ENCODE assay signal across 44 cellular contexts in genomic region chr10:117189557-117189956, GRCh38. TPM values are rescaled to one million over a fixed set of nuclear protein-coding genes. Genes with fewer than 3 reads are reported as not detected.
"Had no signal": no experiment of that assay in that cellular context is flagged by ENCODE, and none has a peak within 500 bp of the region (broad histone marks: within the 10 kb centered on the region; RNA-seq: fewer than 3 reads in every experiment).

No MANE protein-coding gene starts in this region.

- H3K4me3 ChIP-seq: adrenal gland, ascending aorta, body of pancreas, breast epithelium, cardiac muscle cell had no signal

- H3K36me3 Mint-ChIP-seq: activated naive CD4-positive, alpha-beta T cell treated with anti-CD3 and anti-CD28 coated beads, Interleukin-2, amount 10 ng/mL, durations not matched to agents 7 days and 5 days; activated naive CD8-positive, alpha-beta T cell; activated naive CD8-positive, alpha-beta T cell treated with anti-CD3 and anti-CD28 coated beads for 36 hours; activated naive CD8-positive, alpha-beta T cell treated with anti-CD3 and anti-CD28 coated beads, Interleukin-2, amount 10 ng/mL, durations not matched to agents 7 days and 5 days; brain had no signal

- H3K27ac Mint-ChIP-seq: activated naive CD4-positive, alpha-beta T cell treated with anti-CD3 and anti-CD28 coated beads, Interleukin-2, amount 10 ng/mL, durations not matched to agents 7 days and 5 days; activated naive CD4-positive, alpha-beta T cell treated with anti-CD3 and anti-CD28 coated beads, Interleukin-2, amount 50 U/mL, for 24 hours; activated naive CD4-positive, alpha-beta T cell treated with anti-CD3 and anti-CD28 coated beads, Interleukin-2, amount 50 U/mL, for 72 hours; activated naive CD8-positive, alpha-beta T cell; activated naive CD8-positive, alpha-beta T cell treated with anti-CD3 and anti-CD28 coated beads for 36 hours; activated naive CD8-positive, alpha-beta T cell treated with anti-CD3 and anti-CD28 coated beads, Interleukin-2, amount 10 ng/mL, durations not matched to agents 7 days and 5 days; activated naive CD8-positive, alpha-beta T cell treated with anti-CD3 and anti-CD28 coated beads, Interleukin-2, amount 50 U/mL, for 24 hours; activated T-cell treated with anti-CD3 and anti-CD28 coated beads, Interleukin-2, amount 50 U/mL, for 24 hours; activated T-cell treated with anti-CD3 and anti-CD28 coated beads, Interleukin-2, amount 50 U/mL, for 72 hours; activated T-helper 1 cell treated with anti-CD3 and anti-CD28 coated beads, Interleukin-12 subunit alpha, Interleukin-12 subunit beta, Interleukin-2, Interleukin-4 antibody, amounts not matched to agents 30 ng/mL and 10 ng/mL and 1 ng/mL, durations not matched to agents 14 hours and 24 hours and 36 hours; activated T-helper 17 cell treated with anti-CD3 and anti-CD28 coated beads, Interleukin-2, amount 50 U/mL, for 72 hours; activated T-helper 2 cell treated with anti-CD3 and anti-CD28 coated beads, Interferon-gamma antibody, Interleukin-2, Interleukin-4, amounts not matched to agents 10 μg/mL and 5 μg/mL and 100 μg/mL, durations not matched to agents 14 hours and 24 hours and 36 hours; brain had no signal

- H3K27ac ChIP-seq: adrenal gland, ascending aorta, body of pancreas, brain microvascular endothelial cell, breast epithelium, cardiac muscle cell had no signal

- H3K9me3 Mint-ChIP-seq: activated naive CD8-positive, alpha-beta T cell treated with anti-CD3 and anti-CD28 coated beads, Interleukin-2, amount 10 ng/mL, durations not matched to agents 7 days and 5 days; activated T-helper 1 cell treated with anti-CD3 and anti-CD28 coated beads, Interleukin-12 subunit alpha, Interleukin-12 subunit beta, Interleukin-2, Interleukin-4 antibody, amounts not matched to agents 30 ng/mL and 10 ng/mL and 1 ng/mL, durations not matched to agents 14 hours and 24 hours and 36 hours had no signal

- FAIRE-seq: astrocyte, bronchial epithelial cell had no signal

- H3K9me3 ChIP-seq: adrenal gland, ascending aorta, body of pancreas had no signal

- H3K4me3 Mint-ChIP-seq: activated naive CD4-positive, alpha-beta T cell treated with anti-CD3 and anti-CD28 coated beads, Interleukin-2, amount 10 ng/mL, durations not matched to agents 7 days and 5 days; activated naive CD4-positive, alpha-beta T cell treated with anti-CD3 and anti-CD28 coated beads, Interleukin-2, amount 50 U/mL, for 24 hours; activated naive CD8-positive, alpha-beta T cell; activated naive CD8-positive, alpha-beta T cell treated with anti-CD3 and anti-CD28 coated beads for 36 hours; activated naive CD8-positive, alpha-beta T cell treated with anti-CD3 and anti-CD28 coated beads, Interleukin-2, amount 10 ng/mL, durations not matched to agents 7 days and 5 days; activated naive CD8-positive, alpha-beta T cell treated with anti-CD3 and anti-CD28 coated beads, Interleukin-2, amount 50 U/mL, for 24 hours; activated T-cell treated with anti-CD3 and anti-CD28 coated beads, Interleukin-2, amount 50 U/mL, for 24 hours; activated T-cell treated with anti-CD3 and anti-CD28 coated beads, Interleukin-2, amount 50 U/mL, for 4 hours; activated T-cell treated with anti-CD3 and anti-CD28 coated beads, Interleukin-2, amount 50 U/mL, for 72 hours; activated T-helper 1 cell treated with anti-CD3 and anti-CD28 coated beads, Interleukin-12 subunit alpha, Interleukin-12 subunit beta, Interleukin-2, Interleukin-4 antibody, amounts not matched to agents 30 ng/mL and 10 ng/mL and 1 ng/mL, durations not matched to agents 14 hours and 24 hours and 36 hours; activated T-helper 17 cell treated with anti-CD3 and anti-CD28 coated beads, Interleukin-2, amount 50 U/mL, for 72 hours; brain; central memory CD8-positive, alpha-beta T cell had no signal

- DNase-seq: activated effector memory CD4-positive, alpha-beta T cell treated with anti-CD3 and anti-CD28 coated beads, Interleukin-2, amount 50 U/mL, for 16 hours; activated effector memory CD4-positive, alpha-beta T cell treated with Interleukin-2 at 50 U/mL for 16 hours; activated gamma-delta T cell; activated gamma-delta T cell treated with Interleukin-2 at 50 U/mL for 16 hours; activated naive CD4-positive, alpha-beta T cell; activated naive CD4-positive, alpha-beta T cell treated with anti-CD3 and anti-CD28 coated beads, Interleukin-2, amount 10 ng/mL, durations not matched to agents 7 days and 5 days; activated naive CD4-positive, alpha-beta T cell treated with anti-CD3 and anti-CD28 coated beads, Interleukin-2, amount 50 U/mL, for 16 hours; activated naive CD4-positive, alpha-beta T cell treated with Interleukin-2 at 50 U/mL for 16 hours; activated naive CD8-positive, alpha-beta T cell treated with anti-CD3 and anti-CD28 coated beads for 36 hours; activated naive CD8-positive, alpha-beta T cell treated with anti-CD3 and anti-CD28 coated beads, Interleukin-2, amount 10 ng/mL, durations not matched to agents 7 days and 5 days; activated naive CD8-positive, alpha-beta T cell treated with anti-CD3 and anti-CD28 coated beads, Interleukin-2, amount 50 U/mL, for 24 hours; activated T-cell treated with anti-CD3 and anti-CD28 coated beads for 4 hours; activated T-cell treated with anti-CD3 and anti-CD28 coated beads, Interleukin-2, amount 50 U/mL, for 1 hour; activated T-cell treated with anti-CD3 and anti-CD28 coated beads, Interleukin-2, amount 50 U/mL, for 24 hours; activated T-cell treated with anti-CD3 and anti-CD28 coated beads, Interleukin-2, amount 50 U/mL, for 4 hours; activated T-cell treated with anti-CD3 and anti-CD28 coated beads, Interleukin-2, amount 50 U/mL, for 48 hours; activated T-cell treated with anti-CD3 and anti-CD28 coated beads, Interleukin-2, amount 50 U/mL, for 72 hours; adrenal gland; amniotic stem cell; amygdala; anterior cingulate cortex; aorta; body of pancreas; brain microvascular endothelial cell; caudate nucleus; central memory CD4-positive, alpha-beta T cell; cerebellar nuclear complex had no signal

- H3K27me3 ChIP-seq: adrenal gland, ascending aorta, body of pancreas, brain microvascular endothelial cell, cardiac muscle cell had no signal

- H3K27me3 Mint-ChIP-seq: activated naive CD8-positive, alpha-beta T cell treated with anti-CD3 and anti-CD28 coated beads, Interleukin-2, amount 10 ng/mL, durations not matched to agents 7 days and 5 days; activated naive CD8-positive, alpha-beta T cell treated with anti-CD3 and anti-CD28 coated beads, Interleukin-2, amount 50 U/mL, for 24 hours had no signal

- H3K4me1 Mint-ChIP-seq: activated naive CD4-positive, alpha-beta T cell treated with anti-CD3 and anti-CD28 coated beads, Interleukin-2, amount 10 ng/mL, durations not matched to agents 7 days and 5 days; activated naive CD4-positive, alpha-beta T cell treated with anti-CD3 and anti-CD28 coated beads, Interleukin-2, amount 50 U/mL, for 24 hours; activated naive CD8-positive, alpha-beta T cell treated with anti-CD3 and anti-CD28 coated beads for 36 hours; activated naive CD8-positive, alpha-beta T cell treated with anti-CD3 and anti-CD28 coated beads, Interleukin-2, amount 10 ng/mL, durations not matched to agents 7 days and 5 days; activated naive CD8-positive, alpha-beta T cell treated with anti-CD3 and anti-CD28 coated beads, Interleukin-2, amount 50 U/mL, for 24 hours; activated T-helper 17 cell treated with anti-CD3 and anti-CD28 coated beads, Interleukin-2, amount 50 U/mL, for 72 hours; brain; central memory CD8-positive, alpha-beta T cell had no signal

- H3K4me1 ChIP-seq: adrenal gland, ascending aorta, body of pancreas, breast epithelium had no signal

- H3K36me3 ChIP-seq: adrenal gland, ascending aorta, brain microvascular endothelial cell, breast epithelium, cardiac muscle cell had no signal

RNA-seq across cellular contexts. Expression of gene KCNK18, which starts 7.7 kb away (rescaled TPM):
- total RNA-seq: activated naive CD4-positive, alpha-beta T cell treated with anti-CD3 and anti-CD28 coated beads, Interleukin-2, amount 50 U/mL, for 72 hours; activated naive CD8-positive, alpha-beta T cell treated with anti-CD3 and anti-CD28 coated beads for 36 hours; activated naive CD8-positive, alpha-beta T cell treated with anti-CD3 and anti-CD28 coated beads, Interleukin-2, amount 10 ng/mL, durations not matched to agents 7 days and 5 days; activated T-cell treated with anti-CD3 and anti-CD28 coated beads, Interleukin-2, amount 50 U/mL, for 4 hours; activated T-cell treated with anti-CD3 and anti-CD28 coated beads, Interleukin-2, amount 50 U/mL, for 72 hours; activated T-helper 1 cell treated with anti-CD3 and anti-CD28 coated beads, Interleukin-12 subunit alpha, Interleukin-12 subunit beta, Interleukin-2, Interleukin-4 antibody, amounts not matched to agents 30 ng/mL and 10 ng/mL and 1 ng/mL, durations not matched to agents 14 hours and 24 hours and 36 hours; activated T-helper 17 cell treated with anti-CD3 and anti-CD28 coated beads, Interleukin-2, amount 50 U/mL, for 72 hours; activated T-helper 2 cell treated with anti-CD3 and anti-CD28 coated beads, Interferon-gamma antibody, Interleukin-2, Interleukin-4, amounts not matched to agents 10 μg/mL and 5 μg/mL and 100 μg/mL, durations not matched to agents 14 hours and 24 hours and 36 hours; adrenal gland; aorta; ascending aorta; astrocyte; body of pancreas; breast epithelium; bronchial epithelial cell; cardiac muscle cell; cardiac septum; cerebellum; chondrocyte had no signal
- polyA plus RNA-seq: adipose tissue, adrenal gland, aorta, cardiac muscle cell had no signal

RNA-seq across cellular contexts. Expression of gene SLC18A2, which starts 51.4 kb away (rescaled TPM):
- total RNA-seq: activated naive CD8-positive, alpha-beta T cell treated with anti-CD3 and anti-CD28 coated beads for 36 hours; activated T-helper 1 cell treated with anti-CD3 and anti-CD28 coated beads, Interleukin-12 subunit alpha, Interleukin-12 subunit beta, Interleukin-2, Interleukin-4 antibody, amounts not matched to agents 30 ng/mL and 10 ng/mL and 1 ng/mL, durations not matched to agents 14 hours and 24 hours and 36 hours; activated T-helper 2 cell treated with anti-CD3 and anti-CD28 coated beads, Interferon-gamma antibody, Interleukin-2, Interleukin-4, amounts not matched to agents 10 μg/mL and 5 μg/mL and 100 μg/mL, durations not matched to agents 14 hours and 24 hours and 36 hours; ascending aorta; astrocyte; bronchial epithelial cell; chondrocyte had no signal

RNA-seq across cellular contexts. Expression of gene VAX1, which starts 51.5 kb away (rescaled TPM):
- total RNA-seq: activated naive CD4-positive, alpha-beta T cell treated with anti-CD3 and anti-CD28 coated beads, Interleukin-2, amount 50 U/mL, for 72 hours; activated naive CD8-positive, alpha-beta T cell treated with anti-CD3 and anti-CD28 coated beads for 36 hours; activated naive CD8-positive, alpha-beta T cell treated with anti-CD3 and anti-CD28 coated beads, Interleukin-2, amount 10 ng/mL, durations not matched to agents 7 days and 5 days; activated T-cell treated with anti-CD3 and anti-CD28 coated beads, Interleukin-2, amount 50 U/mL, for 4 hours; activated T-cell treated with anti-CD3 and anti-CD28 coated beads, Interleukin-2, amount 50 U/mL, for 72 hours; activated T-helper 1 cell treated with anti-CD3 and anti-CD28 coated beads, Interleukin-12 subunit alpha, Interleukin-12 subunit beta, Interleukin-2, Interleukin-4 antibody, amounts not matched to agents 30 ng/mL and 10 ng/mL and 1 ng/mL, durations not matched to agents 14 hours and 24 hours and 36 hours; activated T-helper 17 cell treated with anti-CD3 and anti-CD28 coated beads, Interleukin-2, amount 50 U/mL, for 72 hours; activated T-helper 2 cell treated with anti-CD3 and anti-CD28 coated beads, Interferon-gamma antibody, Interleukin-2, Interleukin-4, amounts not matched to agents 10 μg/mL and 5 μg/mL and 100 μg/mL, durations not matched to agents 14 hours and 24 hours and 36 hours; adrenal gland; aorta; ascending aorta; body of pancreas; breast epithelium; bronchial epithelial cell; cardiac muscle cell; cardiac septum; cerebellum; chondrocyte had no signal
- polyA plus RNA-seq: adipose tissue, adrenal gland, aorta, cardiac muscle cell had no signal
